16 cellular contexts compared by ENCODE assay signal in genomic region chr7:25168145-25168544, GRCh38. TPM values are rescaled to one million over a fixed set of nuclear protein-coding genes. Genes with fewer than 3 reads are reported as not detected.
A peak's percentile ranks its signal among the peaks of the same experiment; 100 is the strongest.
DNase-seq lines count a peak whose midpoint lies in the region; ATAC-seq, FAIRE-seq and TF ChIP-seq lines count a peak whose summit lies in the region.
"Had no signal": no experiment of that assay in that cellular context is flagged by ENCODE, and none has a peak within 500 bp of the region (broad histone marks: within the 10 kb centered on the region; RNA-seq: fewer than 3 reads in every experiment).

No MANE protein-coding gene starts in this region.

- TF ChIP-seq EP300 in HepG2 (IDR thresholded peaks at IDR 0.05; ENCODE audit: low read depth in 2 of 2, low read length in 2 of 2) (no peak), HepG2 (CRISPR knock-in tag; IDR thresholded peaks at IDR 0.05; ENCODE audit: borderline replicate concordance) (no peak), transverse colon (IDR thresholded peaks at IDR 0.05; ENCODE audit: low read depth) (no peak)

- intact Hi-C loops in HepG2 (cut with micrococcal nuclease; ENCODE audit: unreplicated experiment): no loop called here
- intact Hi-C loops in transverse colon (cut with DNase I; ENCODE audit: low total_unique reads): no loop called here

- H3K9ac ChIP-seq in liver (ENCODE audit: low read depth in 1 of 2, low read length in 2 of 2) (no peak overlapping the region), HepG2 (ENCODE audit: insufficient read depth, low read depth, low read length) (no peak overlapping the region)
- H3K9ac ChIP-seq: GM23248 had no signal

- no peaks in the 10 kb centered on the region for H4K20me1 ChIP-seq in HepG2 (ENCODE audit: insufficient read depth, low read length)

- no peak for TF ChIP-seq POLR2A in HepG2 (IDR thresholded peaks at IDR 0.05; ENCODE audit: insufficient read depth in 1 of 2, low read depth in 2 of 2, low read length in 2 of 2)
- TF ChIP-seq POLR2A in transverse colon (IDR thresholded peaks at IDR 0.05): no peak

- peaks cover 0 to 2% (median 0%) of the 10 kb centered on the region in 4 donors for H3K9me3 ChIP-seq in liver (ENCODE audit: control insufficient read depth in 4 of 4, low read length in 3 of 4)
- H3K9me3 ChIP-seq in HepG2 (ENCODE audit: low read length): no peaks in the 10 kb centered on the region
- no peaks in the 10 kb centered on the region for H3K9me3 ChIP-seq in transverse colon

- WGBS in liver: 37% methylated on average over 4 of the region's 4 CpGs
- 38% methylated on average over 4 of the region's 4 CpGs for WGBS in HepG2 (ENCODE audit: low lambda C conversion rate)
- 55 to 60% methylated on average over 1 to 4 of the region's 4 CpGs for WGBS in transverse colon (ENCODE audit: low coverage in 1 of 2), 2 donors

- no TSS peak for BruUV-seq in HepG2 (replicated peaks; lab: Mats Ljungman, UMichigan)

- H2AFZ ChIP-seq in HepG2 (ENCODE audit: low read length): no peak overlapping the region
- H2AFZ ChIP-seq: GM23248 had no signal

- POLR2A ChIA-PET in HepG2 (lab: Yijun Ruan, JAX): no interaction called here

- no peak for TF ChIP-seq RAD21 in liver (IDR thresholded peaks at IDR 0.05)
- no peak for TF ChIP-seq RAD21 in HepG2 (CRISPR knock-in tag; IDR thresholded peaks at IDR 0.05)

- H3K4me3 ChIP-seq in liver (ENCODE audit: low read depth in 1 of 3, low read length in 3 of 3) (no peak overlapping the region), HepG2 (replicated peaks in 1 of 3; ENCODE audit: insufficient read depth in 1 of 3, low read depth in 2 of 3, low read length in 3 of 3) (no peak overlapping the region), transverse colon (no peak overlapping the region)
- H3K4me3 ChIP-seq: GM12878, GM23248 had no signal

- no peak for DNase-seq in HepG2 (ENCODE audit: low spot score)
- no peak for DNase-seq in transverse colon
- DNase-seq in NCI-H345 treated with DMSO at 0.1 percent for 48 hours (lab: John Stamatoyannopoulos, UW; ENCODE audit: unreplicated experiment): no peak
- DNase-seq: C1 segment of cervical spinal cord; CD4-positive, alpha-beta memory T cell; DND-41; GDM1; GM23248; H7; HCEC 1CT had no signal

- no peaks in the 10 kb centered on the region for H3K36me3 ChIP-seq in liver (ENCODE audit: control insufficient read depth in 4 of 4, insufficient read depth in 3 of 4, low read depth in 1 of 4, low read length in 3 of 4)
- no peaks in the 10 kb centered on the region for H3K36me3 ChIP-seq in HepG2 (replicated peaks in 1 of 2; ENCODE audit: control insufficient read depth in 1 of 2, insufficient read depth in 2 of 2, low read length in 2 of 2)
- no peaks in the 10 kb centered on the region for H3K36me3 ChIP-seq in transverse colon

- no peak overlapping the region for H3K4me2 ChIP-seq in HepG2 (ENCODE audit: low read depth, low read length)

- FAIRE-seq in HepG2 (lab: Jason Lieb, UNC): no peak
- FAIRE-seq: GM12878, GM19239, H1 had no signal

- ATAC-seq in HepG2 (no peak), HG02623 (IDR thresholded peaks at IDR 0.05; ENCODE audit: unreplicated experiment) (no peak)
- ATAC-seq: GM12878 had no signal

- no peak overlapping the region for H3K27ac ChIP-seq in liver (ENCODE audit: low read depth in 1 of 2, low read length in 2 of 2)
- H3K27ac ChIP-seq in HepG2 (ENCODE audit: extremely low read length, insufficient read depth, low read length): no peak overlapping the region
- peak overlapping the region; percentile 79 for H3K27ac ChIP-seq in VCaP
- peak overlapping the region in 3 of 4 donors; percentile 16 to 52 (median 34) for H3K27ac ChIP-seq in transverse colon
- H3K27ac ChIP-seq: GM23248 had no signal

- no peaks in the 10 kb centered on the region for H3K79me2 ChIP-seq in HepG2 (ENCODE audit: insufficient read depth, low read length)

- H3K4me1 ChIP-seq in liver (ENCODE audit: control insufficient read depth in 4 of 4, insufficient read depth in 4 of 4, low read length in 3 of 4): peaks cover 1 to 8% (median 4%) of the 10 kb centered on the region in 4 donors
- 0 out of 2 replicates have a peak, but pooled peaks cover 5% of the 10 kb centered on the region for H3K4me1 ChIP-seq in HepG2 (ENCODE audit: insufficient read depth, low read length)
- peaks cover 8 to 41% (median 25%) of the 10 kb centered on the region in 4 donors for H3K4me1 ChIP-seq in transverse colon

- H3K27me3 ChIP-seq in liver (ENCODE audit: control insufficient read depth in 4 of 4, insufficient read depth in 4 of 4, low read length in 3 of 4): no peaks in the 10 kb centered on the region
- H3K27me3 ChIP-seq in HepG2 (ENCODE audit: control insufficient read depth in 1 of 2, insufficient read depth in 2 of 2, low read length in 2 of 2): no peaks in the 10 kb centered on the region
- H3K27me3 ChIP-seq in transverse colon: no peaks in the 10 kb centered on the region

- in situ Hi-C loops in HepG2 (cut with HindIII; ENCODE audit: extremely low pct_ligation_motif_present, low pct_unique_long_range_greater_than_20kb): no loop called here
- in situ Hi-C loops in transverse colon (cut with MboI; ENCODE audit: low pct_ligation_motif_present in 1 of 4, low pct_unique_long_range_greater_than_20kb in 1 of 4, low sequenced_read_pairs in 3 of 4): no loop called here

- CTCF ChIA-PET in HepG2 (lab: Yijun Ruan, JAX; ENCODE audit: low intra/inter-chr PET ratio, low total read pairs): no interaction called here

- no peak for TF ChIP-seq CTCF in liver (IDR thresholded peaks at IDR 0.05; ENCODE audit: low read depth, low read length, missing input control)
- no peak for TF ChIP-seq CTCF in HepG2 (CRISPR knock-in tag; IDR thresholded peaks at IDR 0.05)
- TF ChIP-seq CTCF in VCaP (conservative IDR thresholded peaks at IDR 0.05): no peak
- no peak for TF ChIP-seq CTCF in transverse colon (IDR thresholded peaks at IDR 0.05)

TF ChIP-seq in liver, 16 proteins besides CTCF, POLR2A, EP300 and RAD21 (continues in another document):
- TF ChIP-seq HNF4A (conservative IDR thresholded peaks at IDR 0.05): peak; percentile 21 to 52

TF ChIP-seq in HepG2, 621 proteins besides CTCF, POLR2A, EP300 and RAD21 (continues in another document):
- no peak for TF ChIP-seq KDM1A (CRISPR knock-in tag; IDR thresholded peaks at IDR 0.05)
- no peak for TF ChIP-seq ZNF770 (CRISPR knock-in tag; IDR thresholded peaks at IDR 0.05)
- no peak for TF ChIP-seq SATB2 (CRISPR knock-in tag; IDR thresholded peaks at IDR 0.05)
- no peak for TF ChIP-seq KDM2A (CRISPR knock-in tag; IDR thresholded peaks at IDR 0.05; ENCODE audit: borderline replicate concordance, low read depth)
- no peak for TF ChIP-seq ZBTB44 (CRISPR knock-in tag; IDR thresholded peaks at IDR 0.05)
- no peak for TF ChIP-seq KDM4B (CRISPR knock-in tag; IDR thresholded peaks at IDR 0.05)

RNA-seq across cellular contexts. Expression of gene CYCS, which starts 43.1 kb away (rescaled TPM):
- total RNA-seq in liver: 10 to 100 TPM; 23.1 to 24.3 TPM
- 10 to 100 TPM; 60.6 to 74.3 TPM for polyA plus RNA-seq in liver
- total RNA-seq in HepG2 (2016; rRNA removed; fragmentation: Illumina TruSeq; extraction: Trizol): 202 and 328 TPM in 2 replicates
- 39.6 and 45.3 TPM in 2 replicates for total RNA-seq in HepG2 (2016; cell fraction: cytosol; rRNA removed; fragmentation: Illumina TruSeq; extraction: Trizol; ENCODE audit: low read depth)
- 207 and 339 TPM in 2 replicates for total RNA-seq in HepG2 (2016; cell fraction: insoluble cytoplasmic fraction; rRNA removed; fragmentation: Illumina TruSeq; extraction: Trizol)
- total RNA-seq in HepG2 (2016; cell fraction: membrane; rRNA removed; fragmentation: Illumina TruSeq; extraction: Trizol): 73.1 and 74.7 TPM in 2 replicates
- 70.5 and 80.2 TPM in 2 replicates for total RNA-seq in HepG2 (2016; cell fraction: nucleus; rRNA removed; fragmentation: Illumina TruSeq; extraction: Trizol)
- 26.5 and 35.9 TPM in 2 replicates for polyA plus RNA-seq in HepG2 (2011; rRNA removed)
- polyA plus RNA-seq in HepG2 (2011; cell fraction: cytosol; rRNA removed): 10.6 and 20.5 TPM in 2 replicates
- polyA plus RNA-seq in HepG2 (2011; cell fraction: nucleus; rRNA removed): 5.9 and 8.4 TPM in 2 replicates
- 96.6 and 104 TPM in 2 replicates for polyA plus RNA-seq in HepG2 (2012)
- 66.8 and 78.2 TPM in 2 replicates for polyA plus RNA-seq in HepG2 (2016; cell fraction: cytosol; fragmentation: Illumina TruSeq; extraction: Trizol; ENCODE audit: low read depth)
- polyA plus RNA-seq in HepG2 (2016; cell fraction: insoluble cytoplasmic fraction; fragmentation: Illumina TruSeq; extraction: Trizol; ENCODE audit: low read depth): 412 and 459 TPM in 2 replicates
- polyA plus RNA-seq in HepG2 (2016; cell fraction: membrane; fragmentation: Illumina TruSeq; extraction: Trizol; ENCODE audit: low read depth): 98.0 and 112 TPM in 2 replicates
- polyA plus RNA-seq in HepG2 (2016; cell fraction: nucleus; fragmentation: Illumina TruSeq; extraction: Trizol; ENCODE audit: insufficient read depth, low read depth): 127 and 128 TPM in 2 replicates
- 7.8 and 22.6 TPM in 2 replicates for polyA minus RNA-seq in HepG2 (2011; rRNA and poly(A)+ RNA removed; ENCODE audit: low replicate concordance)
- polyA minus RNA-seq in HepG2 (2011; cell fraction: cytosol; rRNA and poly(A)+ RNA removed): 20.9 and 23.8 TPM in 2 replicates
- 45.5 and 49.6 TPM in 2 replicates for polyA minus RNA-seq in HepG2 (2011; cell fraction: nucleus; rRNA and poly(A)+ RNA removed)
- 100 to 1,000 TPM in 2 of 4 donors, 10 to 100 TPM in 2; 29.9 to 129 (median 66.8) TPM for total RNA-seq in transverse colon

Comparison
In these comparisons a context has a peak if more than half of its experiments do, and no peak if none do; other contexts are left out.
1. H3K27ac ChIP-seq: peak in VCaP (single experiment) and transverse colon (3 of 4); none in liver (0 of 2) and HepG2 (single experiment).